2 cellular contexts compared by ENCODE assay signal in genomic region chr1:172629170-172629569, GRCh38.
TF ChIP-seq lines count a peak whose summit lies in the region.

No MANE protein-coding gene starts in this region.

TF ChIP-seq in HepG2, 621 proteins besides CTCF, POLR2A, EP300 and RAD21:
- TF ChIP-seq MNT (IDR thresholded peaks at IDR 0.05): no peak
- TF ChIP-seq HOXA9 (CRISPR knock-in tag; IDR thresholded peaks at IDR 0.05; ENCODE audit: borderline replicate concordance): no peak
- TF ChIP-seq SALL2 (CRISPR knock-in tag; IDR thresholded peaks at IDR 0.05): no peak
- TF ChIP-seq ZNF672 (CRISPR knock-in tag; IDR thresholded peaks at IDR 0.05): no peak
- no peak for TF ChIP-seq KLF16 (CRISPR knock-in tag; IDR thresholded peaks at IDR 0.05)
- TF ChIP-seq, protein P1, sequence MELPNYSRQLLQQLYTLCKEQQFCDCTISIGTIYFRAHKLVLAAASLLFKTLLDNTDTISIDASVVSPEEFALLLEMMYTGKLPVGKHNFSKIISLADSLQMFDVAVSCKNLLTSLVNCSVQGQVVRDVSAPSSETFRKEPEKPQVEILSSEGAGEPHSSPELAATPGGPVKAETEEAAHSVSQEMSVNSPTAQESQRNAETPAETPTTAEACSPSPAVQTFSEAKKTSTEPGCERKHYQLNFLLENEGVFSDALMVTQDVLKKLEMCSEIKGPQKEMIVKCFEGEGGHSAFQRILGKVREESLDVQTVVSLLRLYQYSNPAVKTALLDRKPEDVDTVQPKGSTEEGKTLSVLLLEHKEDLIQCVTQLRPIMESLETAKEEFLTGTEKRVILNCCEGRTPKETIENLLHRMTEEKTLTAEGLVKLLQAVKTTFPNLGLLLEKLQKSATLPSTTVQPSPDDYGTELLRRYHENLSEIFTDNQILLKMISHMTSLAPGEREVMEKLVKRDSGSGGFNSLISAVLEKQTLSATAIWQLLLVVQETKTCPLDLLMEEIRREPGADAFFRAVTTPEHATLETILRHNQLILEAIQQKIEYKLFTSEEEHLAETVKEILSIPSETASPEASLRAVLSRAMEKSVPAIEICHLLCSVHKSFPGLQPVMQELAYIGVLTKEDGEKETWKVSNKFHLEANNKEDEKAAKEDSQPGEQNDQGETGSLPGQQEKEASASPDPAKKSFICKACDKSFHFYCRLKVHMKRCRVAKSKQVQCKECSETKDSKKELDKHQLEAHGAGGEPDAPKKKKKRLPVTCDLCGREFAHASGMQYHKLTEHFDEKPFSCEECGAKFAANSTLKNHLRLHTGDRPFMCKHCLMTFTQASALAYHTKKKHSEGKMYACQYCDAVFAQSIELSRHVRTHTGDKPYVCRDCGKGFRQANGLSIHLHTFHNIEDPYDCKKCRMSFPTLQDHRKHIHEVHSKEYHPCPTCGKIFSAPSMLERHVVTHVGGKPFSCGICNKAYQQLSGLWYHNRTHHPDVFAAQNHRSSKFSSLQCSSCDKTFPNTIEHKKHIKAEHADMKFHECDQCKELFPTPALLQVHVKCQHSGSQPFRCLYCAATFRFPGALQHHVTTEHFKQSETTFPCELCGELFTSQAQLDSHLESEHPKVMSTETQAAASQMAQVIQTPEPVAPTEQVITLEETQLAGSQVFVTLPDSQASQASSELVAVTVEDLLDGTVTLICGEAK (IDR thresholded peaks at IDR 0.05): peak; percentile 82
- TF ChIP-seq, protein P1 (CRISPR knock-in tag; IDR thresholded peaks at IDR 0.05): no peak

TF ChIP-seq in K562, 482 proteins besides CTCF, POLR2A, EP300 and RAD21:
- TF ChIP-seq ZNF165 (CRISPR knock-in tag; IDR thresholded peaks at IDR 0.05; ENCODE audit: borderline replicate concordance): no peak
- no peak for TF ChIP-seq CBX3 (IDR thresholded peaks at IDR 0.05; ENCODE audit: borderline replicate concordance in 1 of 2, low read length in 2 of 2)
- TF ChIP-seq ZNF583 (CRISPR knock-in tag; IDR thresholded peaks at IDR 0.05): no peak
- TF ChIP-seq, protein P1 (IDR thresholded peaks at IDR 0.05): peak; percentile 80
- TF ChIP-seq, protein P1 (CRISPR knock-in tag; IDR thresholded peaks at IDR 0.05): no peak
- TF ChIP-seq NFRKB (IDR thresholded peaks at IDR 0.05; ENCODE audit: low read depth): 0 out of 2 replicates have a peak, but pooled peaks have one; percentile 34
